8 cellular contexts compared by ENCODE assay signal in genomic region chr18:51029378-51029693, GRCh38. TPM values are rescaled to one million over a fixed set of nuclear protein-coding genes. Genes with fewer than 3 reads are reported as not detected.
DNase-seq lines count a peak whose midpoint lies in the region; ATAC-seq and TF ChIP-seq lines count a peak whose summit lies in the region.

No MANE protein-coding gene starts in this region.

- H3K27ac ChIP-seq in suprapubic skin, result peak overlapping the region; percentile 100

- 11% methylated on average over 10 of the region's 10 CpGs for WGBS in suprapubic skin

- TF ChIP-seq CTCF in suprapubic skin (IDR thresholded peaks at IDR 0.05), result no peak

- no peak for TF ChIP-seq EP300 in suprapubic skin (IDR thresholded peaks at IDR 0.05)

- peak overlapping the region; percentile 96 to 98 for H3K4me3 Mint-ChIP-seq in activated T-cell treated with anti-CD3 and anti-CD28 coated beads, Interleukin-2, amount 50 U/mL, for 72 hours
- peak overlapping the region; percentile 97 for H3K4me3 Mint-ChIP-seq in activated naive CD4-positive, alpha-beta T cell treated with anti-CD3 and anti-CD28 coated beads, Interleukin-2, amount 50 U/mL, for 24 hours

- H3K9me3 Mint-ChIP-seq in activated T-cell treated with anti-CD3 and anti-CD28 coated beads, Interleukin-2, amount 50 U/mL, for 72 hours, result no peaks in the 10 kb centered on the region
- H3K9me3 Mint-ChIP-seq in activated naive CD4-positive, alpha-beta T cell treated with anti-CD3 and anti-CD28 coated beads, Interleukin-2, amount 50 U/mL, for 24 hours, result no peaks in the 10 kb centered on the region

- DNase-seq in activated T-cell treated with anti-CD3 and anti-CD28 coated beads, Interleukin-2, amount 50 U/mL, for 72 hours, result no peak
- no peak for DNase-seq in activated T-cell treated with anti-CD3 and anti-CD28 coated beads, Interleukin-2, amount 50 U/mL, for 48 hours
- DNase-seq in suprapubic skin (ENCODE audit: low spot score in 2 of 2) (no peak), hippocampal formation (lab: John Stamatoyannopoulos, UW) (no peak), NCI-H2171 treated with DMSO at 0.1 percent for 48 hours (lab: John Stamatoyannopoulos, UW) (no peak)
- no peak for DNase-seq in activated CD4-positive, alpha-beta T cell treated with anti-CD3 and anti-CD28 coated beads, Interleukin-2, amount 50 U/mL, for 4 hours

- no peaks in the 10 kb centered on the region for H3K27me3 Mint-ChIP-seq in activated T-cell treated with anti-CD3 and anti-CD28 coated beads, Interleukin-2, amount 50 U/mL, for 72 hours (ENCODE audit: low read depth)
- no peaks in the 10 kb centered on the region for H3K27me3 Mint-ChIP-seq in activated naive CD4-positive, alpha-beta T cell treated with anti-CD3 and anti-CD28 coated beads, Interleukin-2, amount 50 U/mL, for 24 hours

- no peaks in the 10 kb centered on the region for H3K36me3 ChIP-seq in suprapubic skin

- ATAC-seq in activated T-cell treated with anti-CD3 and anti-CD28 coated beads, Interleukin-2, amount 50 U/mL, for 72 hours (replicated peaks in 1 of 2), result no peak

- H3K4me3 ChIP-seq in iPS-18c (ENCODE audit: insufficient read depth, low read depth, low read length) (peak overlapping the region; percentile 83), suprapubic skin (peak overlapping the region; percentile 85)

- H3K36me3 Mint-ChIP-seq in activated T-cell treated with anti-CD3 and anti-CD28 coated beads, Interleukin-2, amount 50 U/mL, for 72 hours (ENCODE audit: insufficient read depth in 2 of 2), result peaks cover 6 to 12% of the 10 kb centered on the region in 2 donors
- peaks cover 3% of the 10 kb centered on the region for H3K36me3 Mint-ChIP-seq in activated naive CD4-positive, alpha-beta T cell treated with anti-CD3 and anti-CD28 coated beads, Interleukin-2, amount 50 U/mL, for 24 hours

- no peaks in the 10 kb centered on the region for H3K27me3 ChIP-seq in suprapubic skin

- no peak for TF ChIP-seq POLR2A in suprapubic skin (IDR thresholded peaks at IDR 0.05)

- H3K4me1 ChIP-seq in suprapubic skin, result peaks cover 49% of the 10 kb centered on the region

- H3K9me3 ChIP-seq in iPS-18c (ENCODE audit: control insufficient read depth, insufficient read depth, low read length) (no peaks in the 10 kb centered on the region), suprapubic skin (no peaks in the 10 kb centered on the region)

- H3K27ac Mint-ChIP-seq in activated T-cell treated with anti-CD3 and anti-CD28 coated beads, Interleukin-2, amount 50 U/mL, for 72 hours, result peak overlapping the region; percentile 99
- H3K27ac Mint-ChIP-seq in activated naive CD4-positive, alpha-beta T cell treated with anti-CD3 and anti-CD28 coated beads, Interleukin-2, amount 50 U/mL, for 24 hours, result peak overlapping the region; percentile 98

- H3K4me1 Mint-ChIP-seq in activated T-cell treated with anti-CD3 and anti-CD28 coated beads, Interleukin-2, amount 50 U/mL, for 72 hours (ENCODE audit: low read depth), result peaks cover 53% of the 10 kb centered on the region
- H3K4me1 Mint-ChIP-seq in activated naive CD4-positive, alpha-beta T cell treated with anti-CD3 and anti-CD28 coated beads, Interleukin-2, amount 50 U/mL, for 24 hours, result peaks cover 47% of the 10 kb centered on the region

RNA-seq across cellular contexts. Expression of gene SMAD4, which starts 0.7 kb away (rescaled TPM):
- 10 to 100 TPM; 84.7 to 97.0 TPM for total RNA-seq in activated T-cell treated with anti-CD3 and anti-CD28 coated beads, Interleukin-2, amount 50 U/mL, for 72 hours
- total RNA-seq in suprapubic skin, result 100 to 1,000 TPM in 2 of 4 donors, 10 to 100 TPM in 2; 58.9 to 112 (median 99.7) TPM
